ENCODE assay signal across 29 cellular contexts in genomic region chr2:110813896-110814295, GRCh38.
"Had no signal": no experiment of that assay in that cellular context is flagged by ENCODE, and none has a peak within 500 bp of the region (broad histone marks: within the 10 kb centered on the region; RNA-seq: fewer than 3 reads in every experiment).

No MANE protein-coding gene starts in this region.

- H3K27ac ChIP-seq: brain microvascular endothelial cell, coronary artery, dorsolateral prefrontal cortex, gastroesophageal sphincter, hepatocyte, parathyroid adenoma, right lobe of liver, suprapubic skin, tibial artery, upper lobe of right lung had no signal

- H3K9me3 ChIP-seq: gastroesophageal sphincter, right lobe of liver, suprapubic skin, tibial artery, upper lobe of right lung had no signal

- H3K27me3 ChIP-seq: hepatocyte, right lobe of liver, tibial artery, upper lobe of right lung had no signal

- ATAC-seq: activated CD8-positive, alpha-beta memory T cell treated with anti-CD3 and anti-CD28 coated beads, Interleukin-2, amount 10 ng/mL, durations not matched to agents 7 days and 5 days; activated CD8-positive, alpha-beta T cell treated with anti-CD3 and anti-CD28 coated beads, Interleukin-2, amount 10 ng/mL, durations not matched to agents 7 days and 5 days; gastroesophageal sphincter; naive thymus-derived CD8-positive, alpha-beta T cell; right lobe of liver; stimulated activated memory B cell treated with anti-CD40 and anti-IgM and Interleukin-4, amounts not matched to agents 10 μg/mL and 1 μg/mL and 100 μg/mL, for 72 hours; upper lobe of right lung had no signal

- DNase-seq: activated B cell treated with CpG ODN at 0.5 μM for 24 hours; activated CD4-positive, alpha-beta T cell treated with anti-CD3 and anti-CD28 coated beads, Interleukin-2, amount 50 U/mL, for 1 hour; activated CD8-positive, alpha-beta memory T cell treated with anti-CD3 and anti-CD28 coated beads, Interleukin-2, amount 10 ng/mL, durations not matched to agents 7 days and 5 days; activated CD8-positive, alpha-beta T cell treated with anti-CD3 and anti-CD28 coated beads, Interleukin-2, amount 10 ng/mL, durations not matched to agents 7 days and 5 days; activated T-cell treated with anti-CD3 and anti-CD28 coated beads, Interleukin-2, amount 50 U/mL, for 48 hours; brain microvascular endothelial cell; dorsolateral prefrontal cortex; effector memory CD4-positive, alpha-beta T cell; kidney; midbrain; naive thymus-derived CD8-positive, alpha-beta T cell; nucleus accumbens; right lobe of liver; small intestine; stimulated activated CD4-positive, alpha-beta T cell treated with anti-CD3 and anti-CD28 coated beads, Interleukin-4, amount 100 ng/mL, for 24 hours; stimulated activated CD8-positive, alpha-beta memory T cell treated with anti-CD3 and anti-CD28 coated beads, Interleukin-4, amount 100 ng/mL, for 48 hours; T-helper 1 cell; tibial artery; upper lobe of right lung had no signal

- H3K36me3 ChIP-seq: brain microvascular endothelial cell, gastroesophageal sphincter, right lobe of liver, suprapubic skin, tibial artery, upper lobe of right lung had no signal

- H3K4me3 Mint-ChIP-seq: activated B cell treated with CpG ODN at 0.5 μM for 24 hours; activated CD8-positive, alpha-beta memory T cell treated with anti-CD3 and anti-CD28 coated beads, Interleukin-2, amount 10 ng/mL, durations not matched to agents 7 days and 5 days; activated CD8-positive, alpha-beta T cell treated with anti-CD3 and anti-CD28 coated beads, Interleukin-2, amount 10 ng/mL, durations not matched to agents 7 days and 5 days; naive thymus-derived CD8-positive, alpha-beta T cell; neural crest cell; stimulated activated memory B cell treated with anti-CD40 and anti-IgM and Interleukin-4, amounts not matched to agents 10 μg/mL and 1 μg/mL and 100 μg/mL, for 72 hours; T-helper 2 cell treated with Interferon-gamma antibody and Interleukin-4, amounts not matched to agents 5 μg/mL and 100 μg/mL, for 36 hours had no signal

- H3K36me3 Mint-ChIP-seq: activated CD8-positive, alpha-beta memory T cell treated with anti-CD3 and anti-CD28 coated beads, Interleukin-2, amount 10 ng/mL, durations not matched to agents 7 days and 5 days; activated naive CD4-positive, alpha-beta T cell treated with anti-CD3 and anti-CD28 coated beads, Interleukin-2, amount 50 U/mL, for 72 hours; naive thymus-derived CD8-positive, alpha-beta T cell; stimulated activated memory B cell treated with anti-CD40 and anti-IgM and Interleukin-4, amounts not matched to agents 10 μg/mL and 1 μg/mL and 100 μg/mL, for 72 hours had no signal

- H3K4me3 ChIP-seq: coronary artery, dorsolateral prefrontal cortex, gastroesophageal sphincter, hepatocyte, right lobe of liver, suprapubic skin, tibial artery, upper lobe of right lung had no signal

- H3K9me3 Mint-ChIP-seq: activated B cell treated with CpG ODN at 0.5 μM for 24 hours; activated naive CD4-positive, alpha-beta T cell treated with anti-CD3 and anti-CD28 coated beads, Interleukin-2, amount 50 U/mL, for 72 hours; activated T-helper 2 cell treated with anti-CD3 and anti-CD28 coated beads, Interferon-gamma antibody, Interleukin-2, Interleukin-4, amounts not matched to agents 10 μg/mL and 5 μg/mL and 100 μg/mL, durations not matched to agents 14 hours and 24 hours and 36 hours; naive thymus-derived CD8-positive, alpha-beta T cell; neural crest cell; T-helper 2 cell treated with Interferon-gamma antibody and Interleukin-4, amounts not matched to agents 5 μg/mL and 100 μg/mL, for 36 hours had no signal

- H3K27ac Mint-ChIP-seq: activated B cell treated with CpG ODN at 0.5 μM for 24 hours; activated CD8-positive, alpha-beta memory T cell treated with anti-CD3 and anti-CD28 coated beads, Interleukin-2, amount 10 ng/mL, durations not matched to agents 7 days and 5 days; activated CD8-positive, alpha-beta T cell treated with anti-CD3 and anti-CD28 coated beads, Interleukin-2, amount 10 ng/mL, durations not matched to agents 7 days and 5 days; activated naive CD4-positive, alpha-beta T cell treated with anti-CD3 and anti-CD28 coated beads, Interleukin-2, amount 50 U/mL, for 72 hours; activated T-helper 2 cell treated with anti-CD3 and anti-CD28 coated beads, Interferon-gamma antibody, Interleukin-2, Interleukin-4, amounts not matched to agents 10 μg/mL and 5 μg/mL and 100 μg/mL, durations not matched to agents 14 hours and 24 hours and 36 hours; stimulated activated memory B cell treated with anti-CD40 and anti-IgM and Interleukin-4, amounts not matched to agents 10 μg/mL and 1 μg/mL and 100 μg/mL, for 72 hours; T-helper 2 cell treated with Interferon-gamma antibody and Interleukin-4, amounts not matched to agents 5 μg/mL and 100 μg/mL, for 36 hours had no signal

- H3K4me1 ChIP-seq: gastroesophageal sphincter, parathyroid adenoma, right lobe of liver, suprapubic skin, tibial artery, upper lobe of right lung had no signal
